12 cellular contexts compared by ENCODE assay signal in genomic region chrX:139892512-139892911, GRCh38. TPM values are rescaled to one million over a fixed set of nuclear protein-coding genes. Genes with fewer than 3 reads are reported as not detected.
DNase-seq lines count a peak whose midpoint lies in the region; ATAC-seq and TF ChIP-seq lines count a peak whose summit lies in the region.
"Had no signal": no experiment of that assay in that cellular context is flagged by ENCODE, and none has a peak within 500 bp of the region (broad histone marks: within the 10 kb centered on the region; RNA-seq: fewer than 3 reads in every experiment).

No MANE protein-coding gene starts in this region.

- peaks cover 4% of the 10 kb centered on the region for H3K36me3 Mint-ChIP-seq in CD8-positive, alpha-beta T cell
- H3K36me3 Mint-ChIP-seq in type B pancreatic cell, result peaks cover 3% of the 10 kb centered on the region
- H3K36me3 Mint-ChIP-seq: natural killer cell treated with Interleukin-12 subunit alpha and Interleukin-12 subunit beta and Interleukin-15 and Interleukin-18, amount 100 ng/mL, for 72 hours had no signal

- peak overlapping the region; percentile 27 for H3K27ac Mint-ChIP-seq in CD8-positive, alpha-beta T cell
- no peak overlapping the region for H3K27ac Mint-ChIP-seq in type B pancreatic cell
- H3K27ac Mint-ChIP-seq: natural killer cell treated with Interleukin-12 subunit alpha and Interleukin-12 subunit beta and Interleukin-15 and Interleukin-18, amount 100 ng/mL, for 72 hours had no signal

- intact Hi-C loops in CD8-positive, alpha-beta T cell (cut with DNase I, micrococcal nuclease), result no loop called here

- POLR2A ChIA-PET in CD8-positive, alpha-beta T cell (lab: Charles Lee), result no interaction called here

- H3K4me3 Mint-ChIP-seq in CD8-positive, alpha-beta T cell, result no peak overlapping the region
- H3K4me3 Mint-ChIP-seq in type B pancreatic cell, result no peak overlapping the region
- H3K4me3 Mint-ChIP-seq: natural killer cell treated with Interleukin-12 subunit alpha and Interleukin-12 subunit beta and Interleukin-15 and Interleukin-18, amount 100 ng/mL, for 72 hours had no signal

- no peak for DNase-seq in CD8-positive, alpha-beta T cell
- DNase-seq in GM19240 (ENCODE audit: insufficient read length, low spot score), result peak; percentile 2
- DNase-seq in type B pancreatic cell (ENCODE audit: extremely low spot score, unreplicated experiment), result no peak
- DNase-seq in hepatocyte (ENCODE audit: low spot score), result no peak
- DNase-seq in stimulated activated CD4-positive, alpha-beta T cell treated with anti-CD3 and anti-CD28 coated beads, Interleukin-4, amount 100 ng/mL, for 1 hour, result no peak
- DNase-seq: activated T-cell treated with anti-CD3 and anti-CD28 coated beads for 4 hours, Karpas-422, upper lobe of right lung had no signal

- H3K4me3 ChIP-seq in CD8-positive, alpha-beta T cell (ENCODE audit: low read depth, low read length), result no peak overlapping the region
- no peak overlapping the region for H3K4me3 ChIP-seq in hepatocyte
- H3K4me3 ChIP-seq: upper lobe of right lung had no signal

- H3K9me3 Mint-ChIP-seq in CD8-positive, alpha-beta T cell, result no peaks in the 10 kb centered on the region
- H3K9me3 Mint-ChIP-seq in type B pancreatic cell, result peaks cover 10% of the 10 kb centered on the region
- H3K9me3 Mint-ChIP-seq: natural killer cell treated with Interleukin-12 subunit alpha and Interleukin-12 subunit beta and Interleukin-15 and Interleukin-18, amount 100 ng/mL, for 72 hours had no signal

- H3K27ac ChIP-seq in CD8-positive, alpha-beta T cell (ENCODE audit: low read depth, low read length), result no peak overlapping the region
- no peak overlapping the region for H3K27ac ChIP-seq in hepatocyte
- H3K27ac ChIP-seq: upper lobe of right lung had no signal

- H3K4me2 ChIP-seq in hepatocyte, result no peak overlapping the region

- no peaks in the 10 kb centered on the region for H3K27me3 Mint-ChIP-seq in CD8-positive, alpha-beta T cell (ENCODE audit: low read depth)
- H3K27me3 Mint-ChIP-seq in type B pancreatic cell, result no peaks in the 10 kb centered on the region
- H3K27me3 Mint-ChIP-seq: natural killer cell treated with Interleukin-12 subunit alpha and Interleukin-12 subunit beta and Interleukin-15 and Interleukin-18, amount 100 ng/mL, for 72 hours had no signal

- no peaks in the 10 kb centered on the region for H3K9me2 ChIP-seq in hepatocyte (replicated peaks; ENCODE audit: insufficient read depth)

- no peaks in the 10 kb centered on the region for H3K27me3 ChIP-seq in CD8-positive, alpha-beta T cell (ENCODE audit: insufficient read depth, low read length)
- no peaks in the 10 kb centered on the region for H3K27me3 ChIP-seq in hepatocyte
- H3K27me3 ChIP-seq: upper lobe of right lung had no signal

- peaks cover 29% of the 10 kb centered on the region for H3K4me1 Mint-ChIP-seq in CD8-positive, alpha-beta T cell (ENCODE audit: low read depth)
- peaks cover 5% of the 10 kb centered on the region for H3K4me1 Mint-ChIP-seq in type B pancreatic cell (ENCODE audit: unreplicated experiment)

- no peaks in the 10 kb centered on the region for H3K36me3 ChIP-seq in CD8-positive, alpha-beta T cell (ENCODE audit: insufficient read depth, low read length)
- no peaks in the 10 kb centered on the region for H3K36me3 ChIP-seq in hepatocyte (replicated peaks; ENCODE audit: insufficient read depth, low read depth)
- H3K36me3 ChIP-seq: upper lobe of right lung had no signal

- TF ChIP-seq CTCF in CD8-positive, alpha-beta T cell (IDR thresholded peaks at IDR 0.05), result no peak
- no peak for TF ChIP-seq CTCF in type B pancreatic cell (conservative IDR thresholded peaks at IDR 0.05)
- TF ChIP-seq CTCF in hepatocyte (IDR thresholded peaks at IDR 0.05; ENCODE audit: poor library complexity), result no peak

- no peaks in the 10 kb centered on the region for H4K20me1 ChIP-seq in hepatocyte (ENCODE audit: insufficient read depth, poor library complexity, severe bottlenecking)

- no peak overlapping the region for H2AFZ ChIP-seq in hepatocyte

- CTCF ChIA-PET in CD8-positive, alpha-beta T cell (lab: Charles Lee), result interaction anchor here (0.6 kb wide), 1 partner anchor 136 kb away, joined by 3 read pairs; no protein-coding TSS in a partner anchor

- H3K9me3 ChIP-seq in CD8-positive, alpha-beta T cell (ENCODE audit: low read length), result no peaks in the 10 kb centered on the region
- no peaks in the 10 kb centered on the region for H3K9me3 ChIP-seq in hepatocyte (ENCODE audit: low read depth)
- H3K9me3 ChIP-seq: upper lobe of right lung had no signal

- ATAC-seq in CD8-positive, alpha-beta T cell, result no peak
- ATAC-seq in HG02678 (IDR thresholded peaks at IDR 0.05; ENCODE audit: unreplicated experiment) (peak; percentile 69), HG03469 (IDR thresholded peaks at IDR 0.05; ENCODE audit: unreplicated experiment) (peak; percentile 74), HG03280 (IDR thresholded peaks at IDR 0.05; ENCODE audit: unreplicated experiment) (no peak)
- ATAC-seq: natural killer cell treated with Interleukin-12 subunit alpha and Interleukin-12 subunit beta and Interleukin-15 and Interleukin-18, amount 100 ng/mL, for 72 hours; upper lobe of right lung had no signal

- peaks cover 14% of the 10 kb centered on the region for H3K79me2 ChIP-seq in hepatocyte

- WGBS in hepatocyte (ENCODE audit: low lambda C conversion rate, missing lambda C conversion rate), result 53% methylated on average over 2 of the region's 2 CpGs

- H3K4me1 ChIP-seq in CD8-positive, alpha-beta T cell (ENCODE audit: insufficient read depth, low read length), result no peaks in the 10 kb centered on the region
- no peaks in the 10 kb centered on the region for H3K4me1 ChIP-seq in hepatocyte (ENCODE audit: insufficient read depth)
- H3K4me1 ChIP-seq: upper lobe of right lung had no signal

RNA-seq across cellular contexts. Expression of gene ATP11C, which starts 40.3 kb away (rescaled TPM):
- 10 to 100 TPM; 14.7 to 18.4 TPM for total RNA-seq in CD8-positive, alpha-beta T cell
- 17.8 and 18.9 TPM in 2 replicates for total RNA-seq in type B pancreatic cell (ENCODE audit: low replicate concordance)
- total RNA-seq in hepatocyte, result 22.3 and 25.0 TPM in 2 replicates
- polyA plus RNA-seq in hepatocyte, result 8.1 and 8.5 TPM in 2 replicates

Comparison
In these comparisons a context has a peak if more than half of its experiments do, and no peak if none do; other contexts are left out.
1. ATAC-seq: peak in HG02678 (single experiment) and HG03469 (single experiment); none in CD8-positive, alpha-beta T cell (single experiment) and HG03280 (single experiment).